1 cellular context compared by ENCODE assay signal in genomic region chr12:123670882-123671728, GRCh38.
TF ChIP-seq lines count a peak whose summit lies in the region.

Gene TCTN2, plus strand, starts transcription at chr12:123671113. Its CDS starts 128 bp downstream, at chr12:123671241.

TF ChIP-seq in K562, 482 proteins besides CTCF, POLR2A, EP300 and RAD21 (continued from another document and continues in another):
- TF ChIP-seq CREB1 (IDR thresholded peaks at IDR 0.05) (0 out of 2 replicates have a peak, but pooled peaks have one; percentile 15), CREB1 (CRISPR knock-in tag; IDR thresholded peaks at IDR 0.05) (no peak), ZNF699 (CRISPR knock-in tag; IDR thresholded peaks at IDR 0.05; ENCODE audit: insufficient replicate concordance) (no peak), HES1 (IDR thresholded peaks at IDR 0.05; ENCODE audit: low read depth) (no peak), RBFOX2 (IDR thresholded peaks at IDR 0.05; ENCODE audit: low read depth, low read length) (peak; percentile 63), CHAMP1 (IDR thresholded peaks at IDR 0.05) (no peak), ZNF407 (IDR thresholded peaks at IDR 0.05; ENCODE audit: low read depth) (no peak), CBFB (CRISPR knock-in tag; IDR thresholded peaks at IDR 0.05) (0 out of 2 replicates have a peak, but pooled peaks have one; percentile 51), ZFP1 (CRISPR knock-in tag; IDR thresholded peaks at IDR 0.05) (no peak), ATF2 (CRISPR knock-in tag; IDR thresholded peaks at IDR 0.05) (no peak), KDM5B (IDR thresholded peaks at IDR 0.05; ENCODE audit: insufficient replicate concordance, low read depth, low read length) (peak; percentile 52), FOXK2 (conservative IDR thresholded peaks at IDR 0.05 in 1 of 2, IDR thresholded peaks at IDR 0.05 in 1 of 2; ENCODE audit: low read depth in 2 of 2) (no peak), JUND (IDR thresholded peaks at IDR 0.05; ENCODE audit: borderline replicate concordance, low read depth, low read length) (no peak), JUND (tag; IDR thresholded peaks at IDR 0.05; ENCODE audit: borderline replicate concordance, low read depth, low read length) (no peak), AFF4 (CRISPR knock-in tag; IDR thresholded peaks at IDR 0.05) (no peak), RBM14 (IDR thresholded peaks at IDR 0.05; ENCODE audit: borderline replicate concordance, insufficient read depth, low read depth, low read length) (no peak), SRSF3 (IDR thresholded peaks at IDR 0.05; ENCODE audit: insufficient read depth, low read length) (no peak), ZNF445 (CRISPR knock-in tag; IDR thresholded peaks at IDR 0.05; ENCODE audit: low read depth) (no peak), POLR2G (IDR thresholded peaks at IDR 0.05; ENCODE audit: low read depth, low read length) (peak; percentile 65; the same call in 1 of the 2 replicates), THAP7 (CRISPR knock-in tag; IDR thresholded peaks at IDR 0.05) (no peak), C11orf30 (IDR thresholded peaks at IDR 0.05; ENCODE audit: low read depth) (peak; percentile 94), SP1 (CRISPR knock-in tag; IDR thresholded peaks at IDR 0.05) (peak; percentile 58), PRPF4 (IDR thresholded peaks at IDR 0.05; ENCODE audit: insufficient read depth, low read depth, low read length, poor library complexity, severe bottlenecking) (no peak), BCOR (IDR thresholded peaks at IDR 0.05) (no peak), ETS2 (tag; IDR thresholded peaks at IDR 0.05; ENCODE audit: borderline replicate concordance, poor library complexity, severe bottlenecking) (no peak), SNRNP70 (optimal IDR thresholded peaks at IDR 0.05; ENCODE audit: low read depth, low read length) (no peak), RBM34 (IDR thresholded peaks at IDR 0.05; ENCODE audit: borderline replicate concordance, insufficient read depth, low read length) (no peak), GATA2 (CRISPR knock-in tag; IDR thresholded peaks at IDR 0.05) (no peak), ATF7 (IDR thresholded peaks at IDR 0.05) (peak; percentile 50; the same call in 1 of the 2 replicates), CEBPB (tag; IDR thresholded peaks at IDR 0.05) (no peak), TAF1 (IDR thresholded peaks at IDR 0.05; ENCODE audit: control insufficient read depth, extremely low read depth, insufficient read depth, low read length, severe bottlenecking) (peak; percentile 50), ZFX (CRISPR knock-in tag; IDR thresholded peaks at IDR 0.05) (peak; percentile 79), CHD2 (IDR thresholded peaks at IDR 0.05; ENCODE audit: low read depth, low read length) (0 out of 2 replicates have a peak, but pooled peaks have one; percentile 39), TCF3 (CRISPR knock-in tag; IDR thresholded peaks at IDR 0.05) (no peak), ZBED1 (IDR thresholded peaks at IDR 0.05) (no peak), LARP7 (IDR thresholded peaks at IDR 0.05) (no peak), NCOA1 (IDR thresholded peaks at IDR 0.05; ENCODE audit: low read depth) (no peak), RB1 (IDR thresholded peaks at IDR 0.05; ENCODE audit: low read depth) (peak; percentile 49; the same call in 1 of the 2 replicates), ZNF24 (IDR thresholded peaks at IDR 0.05) (peak; percentile 21; the same call in 1 of the 2 replicates), TBL1XR1 (IDR thresholded peaks at IDR 0.05; ENCODE audit: low read length in 2 of 2) (no peak), HMGN3 (IDR thresholded peaks at IDR 0.05; ENCODE audit: borderline replicate concordance, extremely low read depth, insufficient read length, low read depth, low read length) (peak; percentile 41), RBBP5 (IDR thresholded peaks at IDR 0.05; ENCODE audit: borderline replicate concordance, insufficient read depth, low read length, poor library complexity, severe bottlenecking) (peak; percentile 41), CCNT2 (IDR thresholded peaks at IDR 0.05; ENCODE audit: borderline replicate concordance, extremely low read depth, insufficient read length, low read depth, low read length) (no peak), ZNF830 (CRISPR knock-in tag; IDR thresholded peaks at IDR 0.05) (no peak), ZNF512 (tag; IDR thresholded peaks at IDR 0.05) (no peak), NR3C1 (CRISPR knock-in tag; IDR thresholded peaks at IDR 0.05) (no peak), CXXC5 (CRISPR knock-in tag; IDR thresholded peaks at IDR 0.05) (peak; percentile 70)
